In the genomic region with DNA sequence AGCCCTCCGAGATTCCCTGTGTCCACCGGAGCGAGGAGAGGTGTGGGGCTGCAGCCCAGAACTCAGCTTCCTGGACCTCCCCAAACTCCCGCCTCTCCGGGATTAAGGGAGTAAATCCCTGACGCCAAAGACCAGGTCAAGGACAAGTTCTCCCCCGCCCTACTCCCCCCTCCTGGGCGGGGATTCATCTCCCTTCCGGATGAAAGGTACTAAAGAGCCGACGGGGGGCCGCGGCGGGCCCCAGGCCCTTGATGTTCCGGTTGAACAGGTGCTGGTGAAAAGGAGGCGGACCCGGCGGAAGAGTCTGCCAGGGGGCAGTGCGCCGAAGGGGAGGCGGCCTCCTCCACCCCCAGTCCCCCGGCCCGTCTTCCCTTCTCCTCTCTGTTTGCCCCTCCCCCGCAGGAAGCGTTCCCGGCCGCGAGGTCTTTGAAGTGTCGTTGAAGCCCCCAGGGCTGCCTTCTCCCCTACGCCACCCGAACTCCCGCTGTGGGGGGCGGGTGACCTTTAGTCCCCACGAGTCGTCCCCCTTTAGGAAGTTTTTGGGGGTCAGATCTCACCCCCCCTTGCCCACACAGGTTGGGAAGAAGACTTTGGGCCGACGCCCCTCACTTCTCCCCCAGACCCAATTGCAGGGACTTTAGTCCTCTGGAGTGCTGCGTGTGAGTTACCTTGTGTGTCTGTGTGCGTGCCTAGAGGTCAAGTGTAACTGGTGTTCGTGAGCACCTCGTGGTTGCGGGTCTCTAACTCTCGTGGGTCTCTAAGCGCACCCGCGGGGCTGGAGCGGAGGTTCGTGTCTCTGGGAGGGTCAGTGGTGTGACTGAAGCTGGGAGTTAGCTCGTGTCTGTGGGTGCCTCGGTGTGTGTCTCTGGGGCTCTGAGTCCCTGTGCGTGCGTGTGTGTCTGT, we compare ENCODE assay signal across 8 cellular contexts. TPM values are rescaled to one million over a fixed set of nuclear protein-coding genes. Genes with fewer than 3 reads are reported as not detected.
DNase-seq lines count a peak whose midpoint lies in the region; ATAC-seq, FAIRE-seq and TF ChIP-seq lines count a peak whose summit lies in the region.

No MANE protein-coding gene starts in this region.

- peak overlapping the region; percentile 92 for H3K4me2 ChIP-seq in A549

- 53% methylated on average over 52 of the region's 52 CpGs for WGBS in A549 (ENCODE audit: missing lambda C conversion rate)

- no peak for TF ChIP-seq EP300 in A549 (IDR thresholded peaks at IDR 0.05)

- peaks cover 47% of the 10 kb centered on the region for H3K4me1 ChIP-seq in A549

- POLR2A ChIA-PET in A549 (lab: Yijun Ruan, JAX) = interaction anchor here (1.0 to 1.4 kb wide), 2 partner anchors 15 to 166 kb away, joined by 3 to 4 read pairs; a partner anchor contains a TSS

- no peak for TF ChIP-seq CTCF in A549 (IDR thresholded peaks at IDR 0.05)

- peak overlapping the region; percentile 82 to 98 for H3K27ac ChIP-seq in A549

- FAIRE-seq in A549 (lab: Jason Lieb, UNC) (no peak), GM19239 (lab: Jason Lieb, UNC) (no peak)

- TF ChIP-seq RAD21 in A549 (conservative IDR thresholded peaks at IDR 0.05 in 1 of 2, IDR thresholded peaks at IDR 0.05 in 1 of 2) = no peak

- TF ChIP-seq POLR2A in A549 (IDR thresholded peaks at IDR 0.05; ENCODE audit: low read length) = no peak

- ATAC-seq in A549 = no peak
- no peak for ATAC-seq in GM18517 (IDR thresholded peaks at IDR 0.05; ENCODE audit: unreplicated experiment)

- H3K4me3 ChIP-seq in A549 = peak overlapping the region; percentile 94

- H3K9me3 ChIP-seq in A549 = no peaks in the 10 kb centered on the region

- CTCF ChIA-PET in A549 (lab: Yijun Ruan, JAX) = interaction anchor here (1.1 to 2.2 kb wide), 3 partner anchors 26 to 36 kb away, joined by 6 to 10 read pairs (median 8); no protein-coding TSS in a partner anchor

- DNase-seq in A549 (ENCODE audit: low read depth in 1 of 2, low spot score in 1 of 2) = no peak
- DNase-seq in GM19239 (ENCODE audit: insufficient read length, low spot score) = peak; percentile 83
- DNase-seq in NCI-H2081 treated with DMSO at 0.1 percent for 48 hours (lab: John Stamatoyannopoulos, UW) = peak; percentile 90
- DNase-seq in activated CD4-positive, CD25-positive, alpha-beta regulatory T cell (lab: John Stamatoyannopoulos, UW) = peak; percentile 53 to 76 (median 68)
- peak; percentile 53 for DNase-seq in central memory CD4-positive, alpha-beta T cell
- peak; percentile 94 for DNase-seq in kidney tubule cell (ENCODE audit: low spot score)
- DNase-seq in stimulated activated CD4-positive, alpha-beta T cell treated with anti-CD3 and anti-CD28 coated beads, Interleukin-2, amount 100 ng/mL, for 24 hours = peak; percentile 86 to 93

TF ChIP-seq in A549, 52 proteins besides CTCF, POLR2A, EP300 and RAD21:
- TF ChIP-seq TP53 (CRISPR knock-in tag; IDR thresholded peaks at IDR 0.05) (no peak), KDM1A (IDR thresholded peaks at IDR 0.05; ENCODE audit: low read depth) (no peak), NR3C1 (IDR thresholded peaks at IDR 0.05) (no peak), BHLHE40 (IDR thresholded peaks at IDR 0.05; ENCODE audit: low read depth, low read length) (no peak), JUNB (IDR thresholded peaks at IDR 0.05) (no peak), RARB (CRISPR knock-in tag; IDR thresholded peaks at IDR 0.05) (no peak)
- TF ChIP-seq, protein P1, sequence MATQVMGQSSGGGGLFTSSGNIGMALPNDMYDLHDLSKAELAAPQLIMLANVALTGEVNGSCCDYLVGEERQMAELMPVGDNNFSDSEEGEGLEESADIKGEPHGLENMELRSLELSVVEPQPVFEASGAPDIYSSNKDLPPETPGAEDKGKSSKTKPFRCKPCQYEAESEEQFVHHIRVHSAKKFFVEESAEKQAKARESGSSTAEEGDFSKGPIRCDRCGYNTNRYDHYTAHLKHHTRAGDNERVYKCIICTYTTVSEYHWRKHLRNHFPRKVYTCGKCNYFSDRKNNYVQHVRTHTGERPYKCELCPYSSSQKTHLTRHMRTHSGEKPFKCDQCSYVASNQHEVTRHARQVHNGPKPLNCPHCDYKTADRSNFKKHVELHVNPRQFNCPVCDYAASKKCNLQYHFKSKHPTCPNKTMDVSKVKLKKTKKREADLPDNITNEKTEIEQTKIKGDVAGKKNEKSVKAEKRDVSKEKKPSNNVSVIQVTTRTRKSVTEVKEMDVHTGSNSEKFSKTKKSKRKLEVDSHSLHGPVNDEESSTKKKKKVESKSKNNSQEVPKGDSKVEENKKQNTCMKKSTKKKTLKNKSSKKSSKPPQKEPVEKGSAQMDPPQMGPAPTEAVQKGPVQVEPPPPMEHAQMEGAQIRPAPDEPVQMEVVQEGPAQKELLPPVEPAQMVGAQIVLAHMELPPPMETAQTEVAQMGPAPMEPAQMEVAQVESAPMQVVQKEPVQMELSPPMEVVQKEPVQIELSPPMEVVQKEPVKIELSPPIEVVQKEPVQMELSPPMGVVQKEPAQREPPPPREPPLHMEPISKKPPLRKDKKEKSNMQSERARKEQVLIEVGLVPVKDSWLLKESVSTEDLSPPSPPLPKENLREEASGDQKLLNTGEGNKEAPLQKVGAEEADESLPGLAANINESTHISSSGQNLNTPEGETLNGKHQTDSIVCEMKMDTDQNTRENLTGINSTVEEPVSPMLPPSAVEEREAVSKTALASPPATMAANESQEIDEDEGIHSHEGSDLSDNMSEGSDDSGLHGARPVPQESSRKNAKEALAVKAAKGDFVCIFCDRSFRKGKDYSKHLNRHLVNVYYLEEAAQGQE (IDR thresholded peaks at IDR 0.05) = no peak

RNA-seq across cellular contexts. Expression of a gene that starts 1.1 kb away (rescaled TPM):
- 24.2 and 28.9 TPM in 2 replicates for polyA plus RNA-seq in A549 (2011; rRNA removed)
- 25.0 and 29.5 TPM in 2 replicates for polyA plus RNA-seq in A549 (2012; cell fraction: cytosol; rRNA removed)
- polyA plus RNA-seq in A549 (2012; cell fraction: nucleus; rRNA removed) = 62.5 and 83.6 TPM in 2 replicates
- 24.6 to 29.9 TPM (median 28.3 TPM) in 3 replicates for polyA plus RNA-seq in A549 (2017; fragmentation: RNase III; extraction: RNeasy Plus Mini Kit Qiagen cat#74134 plus additional on column Dnase treatment)
- polyA minus RNA-seq in A549 (2011; rRNA and poly(A)+ RNA removed) = 37.2 and 41.1 TPM in 2 replicates

RNA-seq across cellular contexts. Expression of a gene that starts 26.1 kb away (rescaled TPM):
- polyA plus RNA-seq in A549 (2011; rRNA removed) (24.5 and 32.6 TPM in 2 replicates), A549 (2017; fragmentation: RNase III; extraction: RNeasy Plus Mini Kit Qiagen cat#74134 plus additional on column Dnase treatment) (33.0 to 35.4 TPM (median 34.3 TPM) in 3 replicates)
- polyA plus RNA-seq in A549 (2012; cell fraction: cytosol; rRNA removed) = 41.3 and 55.7 TPM in 2 replicates
- polyA plus RNA-seq in A549 (2012; cell fraction: nucleus; rRNA removed) = 21.1 and 28.7 TPM in 2 replicates
- 12.7 and 18.5 TPM in 2 replicates for polyA minus RNA-seq in A549 (2011; rRNA and poly(A)+ RNA removed)

RNA-seq across cellular contexts. Expression of a gene that starts 29.2 kb away (rescaled TPM):
- polyA plus RNA-seq in A549 (2011; rRNA removed) (4.6 and 5.1 TPM in 2 replicates), A549 (2017; fragmentation: RNase III; extraction: RNeasy Plus Mini Kit Qiagen cat#74134 plus additional on column Dnase treatment) (11.2 to 12.3 TPM (median 12.1 TPM) in 3 replicates)
- polyA plus RNA-seq in A549 (2012; cell fraction: cytosol; rRNA removed) = 6.0 and 8.6 TPM in 2 replicates
- polyA plus RNA-seq in A549 (2012; cell fraction: nucleus; rRNA removed) = 5.4 and 6.3 TPM in 2 replicates
- 4.1 and 4.2 TPM in 2 replicates for polyA minus RNA-seq in A549 (2011; rRNA and poly(A)+ RNA removed)

RNA-seq across cellular contexts. Expression of a gene that starts 44.1 kb away (rescaled TPM):
- polyA plus RNA-seq in A549 (2011; rRNA removed) (19.9 and 21.2 TPM in 2 replicates), A549 (2017; fragmentation: RNase III; extraction: RNeasy Plus Mini Kit Qiagen cat#74134 plus additional on column Dnase treatment) (33.9 to 43.6 TPM (median 42.5 TPM) in 3 replicates)
- 44.9 and 56.9 TPM in 2 replicates for polyA plus RNA-seq in A549 (2012; cell fraction: cytosol; rRNA removed)
- polyA plus RNA-seq in A549 (2012; cell fraction: nucleus; rRNA removed) = 70.5 and 88.3 TPM in 2 replicates
- polyA minus RNA-seq in A549 (2011; rRNA and poly(A)+ RNA removed) = 30.6 and 31.4 TPM in 2 replicates

RNA-seq across cellular contexts. Expression of a gene that starts 48.5 kb away (rescaled TPM):
- polyA plus RNA-seq in A549 (2011; rRNA removed) (417 and 467 TPM in 2 replicates), A549 (2017; fragmentation: RNase III; extraction: RNeasy Plus Mini Kit Qiagen cat#74134 plus additional on column Dnase treatment) (463 to 466 TPM (median 465 TPM) in 3 replicates)
- polyA plus RNA-seq in A549 (2012; cell fraction: cytosol; rRNA removed) = 1,169 and 1,263 TPM in 2 replicates
- polyA plus RNA-seq in A549 (2012; cell fraction: nucleus; rRNA removed) = 923 and 1,034 TPM in 2 replicates
- 409 and 535 TPM in 2 replicates for polyA minus RNA-seq in A549 (2011; rRNA and poly(A)+ RNA removed)

Comparison
In these comparisons a context has a peak if more than half of its experiments do, and no peak if none do; other contexts are left out.
1. DNase-seq: peak in GM19239 (single experiment), NCI-H2081 treated with DMSO at 0.1 percent for 48 hours (single experiment), activated CD4-positive, CD25-positive, alpha-beta regulatory T cell (4 of 4), central memory CD4-positive, alpha-beta T cell (single experiment), kidney tubule cell (single experiment) and stimulated activated CD4-positive, alpha-beta T cell treated with anti-CD3 and anti-CD28 coated beads, Interleukin-2, amount 100 ng/mL, for 24 hours (2 of 2); none in A549 (0 of 2).